ENCODE assay signal across 8 cellular contexts in genomic region chr3:5194801-5195509, GRCh38. TPM values are rescaled to one million over a fixed set of nuclear protein-coding genes. Genes with fewer than 3 reads are reported as not detected.
DNase-seq lines count a peak whose midpoint lies in the region; ATAC-seq and TF ChIP-seq lines count a peak whose summit lies in the region.

No MANE protein-coding gene starts in this region.

- H3K4me3 Mint-ChIP-seq in CD4-positive, CD25-positive, alpha-beta regulatory T cell: peak overlapping the region; percentile 30 to 47 (median 41)

- H3K9me3 Mint-ChIP-seq in CD4-positive, CD25-positive, alpha-beta regulatory T cell: peaks cover 0 to 3% (median 0%) of the 10 kb centered on the region in 7 donors

- WGBS in sigmoid colon, 2 donors: 49 to 73% methylated on average over 2 of the region's 2 CpGs

- intact Hi-C loops in sigmoid colon (cut with DNase I): loop anchor here (10.0 kb wide), 1 partner anchor 900 kb away; no protein-coding TSS in a partner anchor

- H3K27me3 Mint-ChIP-seq in CD4-positive, CD25-positive, alpha-beta regulatory T cell: no peaks in the 10 kb centered on the region

- peaks cover 98% of the 10 kb centered on the region for H3K79me2 ChIP-seq in SU-DHL-6 (ENCODE audit: insufficient read depth, low read length)

- H3K4me1 Mint-ChIP-seq in CD4-positive, CD25-positive, alpha-beta regulatory T cell: peaks cover 57 to 91% (median 79%) of the 10 kb centered on the region in 4 donors

- no peaks in the 10 kb centered on the region for H3K9me2 ChIP-seq in SU-DHL-6 (replicated peaks; ENCODE audit: insufficient read depth, low read length)

- peak overlapping the region; percentile 91 to 95 (median 94) for H3K27ac Mint-ChIP-seq in CD4-positive, CD25-positive, alpha-beta regulatory T cell

- no peak for TF ChIP-seq POLR2A in sigmoid colon (IDR thresholded peaks at IDR 0.05)

- no peak overlapping the region for H2AFZ ChIP-seq in SU-DHL-6 (ENCODE audit: low read depth, low read length, severe bottlenecking)

- H3K4me3 ChIP-seq in CD4-positive, CD25-positive, alpha-beta regulatory T cell (ENCODE audit: low read depth, low read length): peak overlapping the region; percentile 65
- no peak overlapping the region for H3K4me3 ChIP-seq in SU-DHL-6 (ENCODE audit: insufficient read depth, low read length, poor library complexity, severe bottlenecking)
- no peak overlapping the region for H3K4me3 ChIP-seq in epithelial cell of esophagus (ENCODE audit: low read length)
- no peak overlapping the region for H3K4me3 ChIP-seq in sigmoid colon

- TF ChIP-seq CTCF in SU-DHL-6 (IDR thresholded peaks at IDR 0.05; ENCODE audit: insufficient read depth, low read length, poor library complexity, severe bottlenecking) (no peak), epithelial cell of esophagus (IDR thresholded peaks at IDR 0.05; ENCODE audit: insufficient read depth, low read depth, low read length, missing control alignments) (no peak), sigmoid colon (IDR thresholded peaks at IDR 0.05) (no peak)

- DNase-seq in CD4-positive, CD25-positive, alpha-beta regulatory T cell: peak; percentile 32 to 80 (median 60)
- peak; percentile 94 for DNase-seq in epithelial cell of esophagus (ENCODE audit: low read depth)
- peak; percentile 72 for DNase-seq in sigmoid colon
- no peak for DNase-seq in globus pallidus (ENCODE audit: low spot score)
- DNase-seq in NCI-H1105 treated with DMSO at 0.1 percent for 48 hours (lab: John Stamatoyannopoulos, UW): no peak

- peaks cover 99% of the 10 kb centered on the region for H3K4me1 ChIP-seq in CD4-positive, CD25-positive, alpha-beta regulatory T cell (ENCODE audit: control insufficient read depth, insufficient read depth, low read length, poor library complexity, severe bottlenecking)
- peaks cover 0 to 35% (median 24%) of the 10 kb centered on the region in 4 donors for H3K4me1 ChIP-seq in sigmoid colon

- H4K20me1 ChIP-seq in SU-DHL-6 (ENCODE audit: low read depth, low read length): peaks cover 21% of the 10 kb centered on the region

- H3K36me3 ChIP-seq in CD4-positive, CD25-positive, alpha-beta regulatory T cell (ENCODE audit: control insufficient read depth, insufficient read depth, low read length): peaks cover 13% of the 10 kb centered on the region
- H3K36me3 ChIP-seq in SU-DHL-6 (ENCODE audit: low read length): peaks cover 37% of the 10 kb centered on the region
- peaks cover 0 to 5% (median 0%) of the 10 kb centered on the region in 4 donors for H3K36me3 ChIP-seq in sigmoid colon

- TF ChIP-seq EP300 in sigmoid colon (IDR thresholded peaks at IDR 0.05): peak in 1 of 4 donors; percentile 49

- H3K9ac ChIP-seq in SU-DHL-6 (ENCODE audit: low read length): no peak overlapping the region

- H3K36me3 Mint-ChIP-seq in CD4-positive, CD25-positive, alpha-beta regulatory T cell: peaks cover 24% of the 10 kb centered on the region

- H3K27me3 ChIP-seq in CD4-positive, CD25-positive, alpha-beta regulatory T cell (ENCODE audit: control insufficient read depth, insufficient read depth, low read length): no peaks in the 10 kb centered on the region
- H3K27me3 ChIP-seq in SU-DHL-6 (ENCODE audit: low read length): no peaks in the 10 kb centered on the region
- no peaks in the 10 kb centered on the region for H3K27me3 ChIP-seq in sigmoid colon

- peaks cover 69% of the 10 kb centered on the region for H3F3A ChIP-seq in SU-DHL-6 (ENCODE audit: insufficient read depth)

- peak overlapping the region; percentile 62 for H3K4me2 ChIP-seq in SU-DHL-6 (ENCODE audit: low read depth, low read length, poor library complexity, severe bottlenecking)

- H3K27ac ChIP-seq in CD4-positive, CD25-positive, alpha-beta regulatory T cell (ENCODE audit: insufficient read depth, low read length, poor library complexity, severe bottlenecking): peak overlapping the region; percentile 80
- peak overlapping the region; percentile 95 for H3K27ac ChIP-seq in SU-DHL-6 (ENCODE audit: low read depth, low read length)
- peak overlapping the region in 3 of 4 donors; percentile 35 to 51 (median 45) for H3K27ac ChIP-seq in sigmoid colon

- no peaks in the 10 kb centered on the region for H3K9me3 ChIP-seq in CD4-positive, CD25-positive, alpha-beta regulatory T cell (ENCODE audit: control insufficient read depth in 2 of 2, low read length in 2 of 2)
- H3K9me3 ChIP-seq in SU-DHL-6 (ENCODE audit: insufficient read depth, low read length) (no peaks in the 10 kb centered on the region), sigmoid colon (no peaks in the 10 kb centered on the region)

- ATAC-seq in CD4-positive, CD25-positive, alpha-beta regulatory T cell (ENCODE audit: low read depth in 2 of 2): peak; percentile 62 to 63
- peak; percentile 37 for ATAC-seq in GM19043 (IDR thresholded peaks at IDR 0.05; ENCODE audit: low read depth, unreplicated experiment)
- ATAC-seq in HG03342 (IDR thresholded peaks at IDR 0.05; ENCODE audit: unreplicated experiment): peak; percentile 38

RNA-seq across cellular contexts. Expression of gene EDEM1, which starts 7.4 kb away (rescaled TPM):
- total RNA-seq in CD4-positive, CD25-positive, alpha-beta regulatory T cell: 99.3 TPM
- 10 to 100 TPM; 51.1 to 56.8 (median 54.5) TPM for polyA plus RNA-seq in CD4-positive, CD25-positive, alpha-beta regulatory T cell
- 10 to 100 TPM; 14.3 to 23.8 (median 20.5) TPM for total RNA-seq in sigmoid colon
- polyA plus RNA-seq in sigmoid colon: 10 to 100 TPM in 1 of 3 donors, 1 to 10 TPM in 2; 3.6 to 22.2 (median 5.1) TPM

Comparison
In these comparisons a context has a peak if more than half of its experiments do, and no peak if none do; other contexts are left out.
1. DNase-seq: peak in CD4-positive, CD25-positive, alpha-beta regulatory T cell (3 of 3), epithelial cell of esophagus (single experiment) and sigmoid colon (single experiment); none in globus pallidus (single experiment) and NCI-H1105 treated with DMSO at 0.1 percent for 48 hours (single experiment).
2. H3K27ac ChIP-seq: peak in every context shown above with its lines; median percentile 95 in SU-DHL-6; 80 in CD4-positive, CD25-positive, alpha-beta regulatory T cell; 45 in sigmoid colon.
3. Peak in every context shown above with its lines, with median percentiles within 50 percentile points of each other: ATAC-seq.